In genomic region chr3:13687409-13687989, GRCh38 we compare ENCODE assay signal across 20 cellular contexts.
DNase-seq lines count a peak whose midpoint lies in the region; ATAC-seq and TF ChIP-seq lines count a peak whose summit lies in the region.
"Had no signal": no experiment of that assay in that cellular context is flagged by ENCODE, and none has a peak within 500 bp of the region (broad histone marks: within the 10 kb centered on the region; RNA-seq: fewer than 3 reads in every experiment).

No MANE protein-coding gene starts in this region.

- no peak overlapping the region for H4K91ac ChIP-seq in neuronal stem cell (ENCODE audit: low read depth, low read length, poor library complexity)

- no peaks in the 10 kb centered on the region for H3K4me1 ChIP-seq in hepatocyte (ENCODE audit: insufficient read depth)
- H3K4me1 ChIP-seq in neuronal stem cell (ENCODE audit: control insufficient read depth in 2 of 2, insufficient read depth in 1 of 2, low read depth in 1 of 2, low read length in 2 of 2) = peaks cover 12 to 17% of the 10 kb centered on the region in 2 donors
- H3K4me1 ChIP-seq: ascending aorta, colonic mucosa, gastrocnemius medialis, SJSA1 had no signal

- CTCF ChIA-PET in activated CD8-positive, alpha-beta T cell treated with anti-CD3 and anti-CD28 coated beads, Interleukin-2, amount 10 ng/mL, durations not matched to agents 7 days and 5 days (lab: Charles Lee) = no interaction called here

- no peak overlapping the region for H3K9ac ChIP-seq in neuronal stem cell (ENCODE audit: low read depth, low read length, poor library complexity)

- H3K14ac ChIP-seq in neuronal stem cell (ENCODE audit: low read length) = no peak overlapping the region

- no peaks in the 10 kb centered on the region for H3K79me2 ChIP-seq in hepatocyte

- H3K27me3 ChIP-seq in hepatocyte (peaks cover 6% of the 10 kb centered on the region), neuronal stem cell (ENCODE audit: control insufficient read depth in 3 of 3, insufficient read depth in 3 of 3, low read depth in 1 of 3, low read length in 3 of 3) (peaks cover 0 to 21% (median 0%) of the 10 kb centered on the region in 3 experiments)
- H3K27me3 ChIP-seq: ascending aorta, colonic mucosa, gastrocnemius medialis had no signal

- H3K27me3 Mint-ChIP-seq in T-helper 17 cell = peaks cover 24% of the 10 kb centered on the region
- no peaks in the 10 kb centered on the region for H3K27me3 Mint-ChIP-seq in activated CD8-positive, alpha-beta T cell treated with anti-CD3 and anti-CD28 coated beads, Interleukin-2, amount 10 ng/mL, durations not matched to agents 7 days and 5 days (ENCODE audit: low read depth)

- 46% methylated on average over 8 of the region's 8 CpGs for WGBS in hepatocyte (ENCODE audit: low lambda C conversion rate, missing lambda C conversion rate)
- WGBS in neuronal stem cell (ENCODE audit: extremely low coverage in 2 of 2, insufficient read length in 2 of 2, insufficient replicate concordance in 1 of 2), 2 donors = no CpG with 5 or more reads among the region's 8 CpGs

- H3K23ac ChIP-seq in neuronal stem cell (ENCODE audit: low read depth, low read length, poor library complexity) = no peak overlapping the region

- POLR2A ChIA-PET in activated CD8-positive, alpha-beta T cell treated with anti-CD3 and anti-CD28 coated beads, Interleukin-2, amount 10 ng/mL, durations not matched to agents 7 days and 5 days (lab: Charles Lee) = no interaction called here

- peaks cover 3% of the 10 kb centered on the region for H3K36me3 Mint-ChIP-seq in T-helper 17 cell (ENCODE audit: low read depth)
- H3K36me3 Mint-ChIP-seq in activated CD8-positive, alpha-beta T cell treated with anti-CD3 and anti-CD28 coated beads, Interleukin-2, amount 10 ng/mL, durations not matched to agents 7 days and 5 days (ENCODE audit: low read depth) = no peaks in the 10 kb centered on the region
- H3K36me3 Mint-ChIP-seq: CD8-positive, alpha-beta T cell had no signal

- no peak overlapping the region for H3K4me3 ChIP-seq in hepatocyte
- H3K4me3 ChIP-seq in neuronal stem cell (ENCODE audit: low read length in 2 of 2) = no peak overlapping the region
- H3K4me3 ChIP-seq: ascending aorta, colonic mucosa, gastrocnemius medialis, PC-9, SJSA1 had no signal

- peaks cover 2% of the 10 kb centered on the region for H3K4me1 Mint-ChIP-seq in T-helper 17 cell
- H3K4me1 Mint-ChIP-seq in activated CD8-positive, alpha-beta T cell treated with anti-CD3 and anti-CD28 coated beads, Interleukin-2, amount 10 ng/mL, durations not matched to agents 7 days and 5 days (ENCODE audit: low read depth) = no peaks in the 10 kb centered on the region

- no peak overlapping the region for H2AK5ac ChIP-seq in neuronal stem cell (ENCODE audit: low read depth, low read length)

- H2AFZ ChIP-seq in hepatocyte (no peak overlapping the region), neuronal stem cell (ENCODE audit: low read length) (peak overlapping the region; percentile 1)
- H2AFZ ChIP-seq: PC-9 had no signal

- no peak overlapping the region for H3K4me3 Mint-ChIP-seq in T-helper 17 cell
- H3K4me3 Mint-ChIP-seq in activated CD8-positive, alpha-beta T cell treated with anti-CD3 and anti-CD28 coated beads, Interleukin-2, amount 10 ng/mL, durations not matched to agents 7 days and 5 days = no peak overlapping the region
- H3K4me3 Mint-ChIP-seq: CD8-positive, alpha-beta T cell; nephron progenitor cell had no signal

- no peak overlapping the region for H3K4ac ChIP-seq in neuronal stem cell (ENCODE audit: low read length)

- no peaks in the 10 kb centered on the region for H3K9me2 ChIP-seq in hepatocyte (replicated peaks; ENCODE audit: insufficient read depth)

- no peak for ATAC-seq in T-helper 17 cell
- no peak for ATAC-seq in esophagus mucosa
- no peak for ATAC-seq in activated CD8-positive, alpha-beta T cell treated with anti-CD3 and anti-CD28 coated beads, Interleukin-2, amount 10 ng/mL, durations not matched to agents 7 days and 5 days
- ATAC-seq in GM18519 (IDR thresholded peaks at IDR 0.05; ENCODE audit: low FRiP score, unreplicated experiment) = no peak
- ATAC-seq: activated CD4-positive, CD25-positive, alpha-beta regulatory T cell treated with anti-CD3 and anti-CD28 coated beads, Interleukin-2, amount 50 U/mL, for 24 hours; CD8-positive, alpha-beta T cell; gastrocnemius medialis had no signal

- no peak overlapping the region for H2BK120ac ChIP-seq in neuronal stem cell (ENCODE audit: low read depth, low read length)

- TF ChIP-seq CTCF in hepatocyte (IDR thresholded peaks at IDR 0.05; ENCODE audit: poor library complexity) = no peak

- H4K20me1 ChIP-seq in hepatocyte (ENCODE audit: insufficient read depth, poor library complexity, severe bottlenecking) = no peaks in the 10 kb centered on the region

- no peak overlapping the region for H3K27ac ChIP-seq in hepatocyte
- no peak overlapping the region for H3K27ac ChIP-seq in neuronal stem cell (replicated peaks; ENCODE audit: low read length)
- H3K27ac ChIP-seq: ascending aorta, colonic mucosa, gastrocnemius medialis, PC-9, SJSA1 had no signal

- no peaks in the 10 kb centered on the region for H3K36me3 ChIP-seq in hepatocyte (replicated peaks; ENCODE audit: insufficient read depth, low read depth)
- H3K36me3 ChIP-seq in neuronal stem cell (replicated peaks in 1 of 2; ENCODE audit: control insufficient read depth in 2 of 2, insufficient read depth in 2 of 2, low read length in 2 of 2) = no peaks in the 10 kb centered on the region
- H3K36me3 ChIP-seq: ascending aorta, colonic mucosa, gastrocnemius medialis, SJSA1 had no signal

- H2BK15ac ChIP-seq in neuronal stem cell (ENCODE audit: low read length) = no peak overlapping the region

- no peak overlapping the region for H4K8ac ChIP-seq in neuronal stem cell (ENCODE audit: low read depth, low read length)

- no peaks in the 10 kb centered on the region for H3K9me3 Mint-ChIP-seq in activated CD8-positive, alpha-beta T cell treated with anti-CD3 and anti-CD28 coated beads, Interleukin-2, amount 10 ng/mL, durations not matched to agents 7 days and 5 days (ENCODE audit: insufficient read depth)
- H3K9me3 Mint-ChIP-seq: nephron progenitor cell had no signal

- H3K9me3 ChIP-seq in T-helper 17 cell (ENCODE audit: control insufficient read depth, low read length, poor library complexity, severe bottlenecking) (no peaks in the 10 kb centered on the region), hepatocyte (ENCODE audit: low read depth) (no peaks in the 10 kb centered on the region), neuronal stem cell (replicated peaks in 1 of 2; ENCODE audit: control insufficient read depth in 2 of 2, insufficient read depth in 1 of 2, low read depth in 1 of 2, low read length in 2 of 2) (peaks cover 0 to 3% of the 10 kb centered on the region in 2 donors)
- H3K9me3 ChIP-seq: ascending aorta, colonic mucosa, gastrocnemius medialis, SJSA1 had no signal

- H3K18ac ChIP-seq in neuronal stem cell (ENCODE audit: low read length) = no peak overlapping the region

- no peak overlapping the region for H2BK12ac ChIP-seq in neuronal stem cell (ENCODE audit: low read length)

- DNase-seq in ELF-1 (ENCODE audit: low read depth, low spot score) = peak; percentile 15
- DNase-seq in T-helper 17 cell = no peak
- DNase-seq in hepatocyte (ENCODE audit: low spot score) = peak; percentile 14
- DNase-seq in neuronal stem cell (ENCODE audit: low spot score) = no peak
- DNase-seq in activated CD8-positive, alpha-beta T cell treated with anti-CD3 and anti-CD28 coated beads, Interleukin-2, amount 10 ng/mL, durations not matched to agents 7 days and 5 days = no peak
- no peak for DNase-seq in effector CD8-positive, alpha-beta T cell (lab: John Stamatoyannopoulos, UW)
- DNase-seq: activated CD8-positive, alpha-beta memory T cell treated with anti-CD3 and anti-CD28 coated beads, Interleukin-2, amount 50 U/mL, for 4 hours; CD8-positive, alpha-beta T cell; colonic mucosa; gastrocnemius medialis; NCI-H2029; NCI-H82; nephron progenitor cell; PC-9; stimulated activated CD4-positive, alpha-beta T cell treated with anti-CD3 and anti-CD28 coated beads, Interleukin-2, amount 100 ng/mL, for 24 hours had no signal

- peak overlapping the region; percentile 16 for H3K27ac Mint-ChIP-seq in T-helper 17 cell
- H3K27ac Mint-ChIP-seq in activated CD8-positive, alpha-beta T cell treated with anti-CD3 and anti-CD28 coated beads, Interleukin-2, amount 10 ng/mL, durations not matched to agents 7 days and 5 days = no peak overlapping the region
- H3K27ac Mint-ChIP-seq: CD8-positive, alpha-beta T cell; nephron progenitor cell had no signal

- H3K4me2 ChIP-seq in hepatocyte = no peak overlapping the region
- no peak overlapping the region for H3K4me2 ChIP-seq in neuronal stem cell (ENCODE audit: insufficient read depth, low read length, poor library complexity, severe bottlenecking)
- H3K4me2 ChIP-seq: PC-9 had no signal

- no peaks in the 10 kb centered on the region for H3K79me1 ChIP-seq in neuronal stem cell (ENCODE audit: low read depth, low read length)

- H2BK5ac ChIP-seq in neuronal stem cell (ENCODE audit: low read length) = no peak overlapping the region

Comparison
In these comparisons a context has a peak if more than half of its experiments do, and no peak if none do; other contexts are left out.
1. DNase-seq: peak in ELF-1 (single experiment) and hepatocyte (single experiment); none in T-helper 17 cell (0 of 3), neuronal stem cell (single experiment), activated CD8-positive, alpha-beta T cell treated with anti-CD3 and anti-CD28 coated beads, Interleukin-2, amount 10 ng/mL, durations not matched to agents 7 days and 5 days (single experiment) and effector CD8-positive, alpha-beta T cell (single experiment).